In the genomic region with DNA sequence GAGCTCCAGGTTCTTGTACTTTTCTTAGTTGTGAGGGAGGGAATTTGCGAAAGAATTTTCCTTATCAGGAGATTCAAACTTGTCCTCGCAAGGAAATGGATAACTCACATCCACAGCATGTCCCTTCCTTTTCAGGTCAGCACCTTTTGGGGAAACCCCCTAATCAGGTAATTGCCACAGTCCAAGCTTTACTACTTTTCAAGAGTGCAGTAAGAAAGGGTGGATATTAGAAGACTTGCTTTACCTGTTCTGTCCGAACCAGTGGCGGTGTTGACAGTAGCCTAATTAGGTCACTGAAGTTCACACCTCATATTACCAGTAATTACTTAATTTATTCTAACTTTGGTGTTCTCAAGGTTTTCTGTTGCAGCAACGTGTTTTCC, we compare ENCODE assay signal across 8 cellular contexts. TPM values are rescaled to one million over a fixed set of nuclear protein-coding genes. Genes with fewer than 3 reads are reported as not detected.
DNase-seq lines count a peak whose midpoint lies in the region; ATAC-seq and TF ChIP-seq lines count a peak whose summit lies in the region.

No MANE protein-coding gene starts in this region.

- H2BK5ac ChIP-seq in mesendoderm (ENCODE audit: low read length), result no peak overlapping the region

- H4K5ac ChIP-seq in mesendoderm (ENCODE audit: low read length), result no peak overlapping the region

- H3K27me3 ChIP-seq in mammary epithelial cell (ENCODE audit: insufficient read depth, low read length), result no peaks in the 10 kb centered on the region
- H3K27me3 ChIP-seq in mesendoderm (ENCODE audit: insufficient read depth, low read length, poor library complexity), result no peaks in the 10 kb centered on the region

- no peak overlapping the region for H4K8ac ChIP-seq in mesendoderm (ENCODE audit: low read depth, low read length)

- H3K9ac ChIP-seq in mammary epithelial cell (ENCODE audit: insufficient read depth, low read length) (peak overlapping the region; percentile 87), mesendoderm (ENCODE audit: low read length) (peak overlapping the region; percentile 71)

- peak; percentile 20 for ATAC-seq in GM21576 (IDR thresholded peaks at IDR 0.05; ENCODE audit: unreplicated experiment)

- 6% methylated on average over 3 of the region's 5 CpGs for WGBS in mammary epithelial cell (ENCODE audit: low coverage, missing lambda C conversion rate)
- no CpG with 5 or more reads among the region's 5 CpGs for WGBS in mesendoderm (ENCODE audit: extremely low coverage, insufficient coverage, low lambda C conversion rate)

- H2BK15ac ChIP-seq in mesendoderm (replicated peaks; ENCODE audit: low read depth), result no peak overlapping the region

- in situ Hi-C loops in mammary epithelial cell (cut with MboI; ENCODE audit: low sequenced_read_pairs in 2 of 2), result no loop called here

- H3K4me1 ChIP-seq in mammary epithelial cell (ENCODE audit: insufficient read depth, low read length) (peaks cover 13% of the 10 kb centered on the region), mesendoderm (ENCODE audit: control insufficient read depth, low read depth, low read length) (peaks cover 6% of the 10 kb centered on the region)

- DNase-seq in GM10266 (ENCODE audit: extremely low spot score) (peak; percentile 14), mammary epithelial cell (peak; percentile 25), mesendoderm (no peak), nucleus accumbens (lab: John Stamatoyannopoulos, UW) (no peak)
- DNase-seq in Jurkat, Clone E6-1 (ENCODE audit: low read depth, low spot score), result no peak
- DNase-seq in stimulated activated CD4-positive, alpha-beta T cell treated with anti-CD3 and anti-CD28 coated beads, Interleukin-12 subunit alpha, Interleukin-12 subunit beta, amount 100 ng/mL, for 4 hours, result no peak
- no peak for DNase-seq in activated CD4-positive, CD25-positive, alpha-beta regulatory T cell (lab: John Stamatoyannopoulos, UW)

- TF ChIP-seq CTCF in GM10266 (IDR thresholded peaks at IDR 0.05; ENCODE audit: control insufficient read depth, insufficient read depth, low read depth, missing control alignments), result no peak
- TF ChIP-seq CTCF in mammary epithelial cell (conservative IDR thresholded peaks at IDR 0.05 in 1 of 2, IDR thresholded peaks at IDR 0.05 in 1 of 2; ENCODE audit: extremely low read depth in 1 of 2, insufficient read depth in 1 of 2, low read depth in 1 of 2, low read length in 2 of 2), result no peak

- no peak overlapping the region for H2BK120ac ChIP-seq in mesendoderm (ENCODE audit: low read depth, low read length)

- H2AFZ ChIP-seq in mammary epithelial cell (ENCODE audit: low read depth, low read length), result peak overlapping the region; percentile 96

- BruUV-seq in mammary epithelial cell (replicated peaks; lab: Mats Ljungman, UMichigan), result TSS peak; percentile 30

- H3K27ac ChIP-seq in mammary epithelial cell (ENCODE audit: insufficient read depth, low read depth, low read length) (peak overlapping the region; percentile 68), mesendoderm (ENCODE audit: low read depth, low read length) (no peak overlapping the region)

- peak overlapping the region; percentile 81 for H3K18ac ChIP-seq in mesendoderm (ENCODE audit: low read length)

- H3K36me3 ChIP-seq in mammary epithelial cell (ENCODE audit: insufficient read depth, low read length), result peaks cover 2% of the 10 kb centered on the region
- no peaks in the 10 kb centered on the region for H3K36me3 ChIP-seq in mesendoderm (ENCODE audit: control insufficient read depth, insufficient read depth, low read length)

- H3K4me2 ChIP-seq in mammary epithelial cell (ENCODE audit: insufficient read depth, low read depth, low read length), result peak overlapping the region; percentile 85
- peak overlapping the region; percentile 63 for H3K4me2 ChIP-seq in mesendoderm (ENCODE audit: low read length)

- peak overlapping the region; percentile 88 for H3K56ac ChIP-seq in mesendoderm (ENCODE audit: low read length)

- H4K20me1 ChIP-seq in mammary epithelial cell (ENCODE audit: insufficient read depth, low read length), result no peaks in the 10 kb centered on the region

- no peak overlapping the region for H3K23ac ChIP-seq in mesendoderm (ENCODE audit: low read length)

- H3K9me3 ChIP-seq in mammary epithelial cell (replicated peaks; ENCODE audit: insufficient read depth, low read length), result no peaks in the 10 kb centered on the region

- peak overlapping the region; percentile 72 for H3K4me3 ChIP-seq in Jurkat, Clone E6-1 (ENCODE audit: low read length)
- H3K4me3 ChIP-seq in mammary epithelial cell (replicated peaks in 1 of 3; ENCODE audit: insufficient read depth in 1 of 3, low read depth in 2 of 3, low read length in 3 of 3), result peak overlapping the region; percentile 71 to 91 (median 80)
- H3K4me3 ChIP-seq in mesendoderm (ENCODE audit: low read length), result peak overlapping the region; percentile 71

- no peak overlapping the region for H2AK5ac ChIP-seq in mesendoderm (ENCODE audit: low read length)

- H3K79me1 ChIP-seq in mesendoderm (ENCODE audit: low read length), result peaks cover 5% of the 10 kb centered on the region

- H3K79me2 ChIP-seq in mammary epithelial cell (ENCODE audit: insufficient read depth, low read length) (peaks cover 55% of the 10 kb centered on the region), mesendoderm (ENCODE audit: control insufficient read depth, insufficient read depth, low read length) (peaks cover 15% of the 10 kb centered on the region)

- CTCF ChIA-PET in mammary epithelial cell (lab: Charles Lee; ENCODE audit: low non-redundant PET), result no interaction called here

- no peak overlapping the region for H3K4ac ChIP-seq in mesendoderm (ENCODE audit: low read depth, low read length)

- intact Hi-C loops in mammary epithelial cell (cut with micrococcal nuclease), result no loop called here

- dilution Hi-C loops in mammary epithelial cell (cut with HindIII; ENCODE audit: low sequenced_read_pairs), result no loop called here

RNA-seq across cellular contexts. Expression of a gene that starts 6.7 kb away (rescaled TPM):
- not detected for polyA plus RNA-seq in Jurkat, Clone E6-1 (2012; ENCODE audit: insufficient read depth, insufficient read length)
- under 1 TPM in 1 of 2 donors, not detected in 1; 0.09 TPM for total RNA-seq in mammary epithelial cell
- not detected for polyA plus RNA-seq in mammary epithelial cell
- polyA minus RNA-seq in mammary epithelial cell, result not detected
- 0.14 TPM for polyA plus RNA-seq in mesendoderm (2013, experiment 1 of 2)
- 0.04 TPM for polyA plus RNA-seq in mesendoderm (2013, experiment 2 of 2)

Comparison
In these comparisons a context has a peak if more than half of its experiments do, and no peak if none do; other contexts are left out.
1. DNase-seq: peak in GM10266 (single experiment) and mammary epithelial cell (single experiment); none in Jurkat, Clone E6-1 (single experiment), mesendoderm (single experiment), stimulated activated CD4-positive, alpha-beta T cell treated with anti-CD3 and anti-CD28 coated beads, Interleukin-12 subunit alpha, Interleukin-12 subunit beta, amount 100 ng/mL, for 4 hours (single experiment), activated CD4-positive, CD25-positive, alpha-beta regulatory T cell (0 of 4) and nucleus accumbens (0 of 56).
2. Peak in every context shown above with its lines, with median percentiles within 50 percentile points of each other: H3K4me3 ChIP-seq.